ENCODE assay signal across 1 cellular context in the genomic region with DNA sequence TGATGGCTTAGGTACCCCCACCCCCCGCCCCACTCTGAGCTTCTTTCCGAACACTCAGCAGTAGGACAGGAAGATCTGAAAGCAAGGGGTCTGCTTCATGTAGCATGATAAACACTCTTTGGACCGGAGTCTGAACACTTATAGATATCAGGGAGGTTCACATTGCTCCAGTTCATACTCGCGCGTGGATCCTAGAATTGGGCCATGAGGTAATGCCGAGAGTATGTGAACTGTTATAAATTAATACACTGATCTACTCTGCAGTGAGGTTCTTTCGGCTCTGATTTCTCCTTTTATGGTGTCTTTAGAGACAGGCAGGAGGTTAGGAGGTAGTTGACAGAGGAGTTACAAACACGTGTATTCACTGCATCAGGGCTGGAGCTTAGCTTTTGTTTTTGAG.
TF ChIP-seq lines count a peak whose summit lies in the region.

No MANE protein-coding gene starts in this region.

TF ChIP-seq in IMR-90, 13 proteins besides CTCF, POLR2A, EP300 and RAD21:
- TF ChIP-seq RCOR1 (IDR thresholded peaks at IDR 0.05; ENCODE audit: insufficient replicate concordance, low read length), result no peak
- no peak for TF ChIP-seq NFE2L2 (IDR thresholded peaks at IDR 0.05; ENCODE audit: low read depth, low read length)
- no peak for TF ChIP-seq CHD1 (IDR thresholded peaks at IDR 0.05; ENCODE audit: low read depth, low read length)
- TF ChIP-seq MAZ (IDR thresholded peaks at IDR 0.05; ENCODE audit: borderline replicate concordance, low read depth, low read length), result no peak
- no peak for TF ChIP-seq MXI1 (IDR thresholded peaks at IDR 0.05; ENCODE audit: borderline replicate concordance, low read depth, low read length)
- TF ChIP-seq BHLHE40 (IDR thresholded peaks at IDR 0.05; ENCODE audit: low read depth, low read length), result no peak
- TF ChIP-seq RFX5 (IDR thresholded peaks at IDR 0.05; ENCODE audit: low read depth, low read length), result no peak
- no peak for TF ChIP-seq FOS (IDR thresholded peaks at IDR 0.05; ENCODE audit: low read depth, low read length)
- TF ChIP-seq, protein P1, sequence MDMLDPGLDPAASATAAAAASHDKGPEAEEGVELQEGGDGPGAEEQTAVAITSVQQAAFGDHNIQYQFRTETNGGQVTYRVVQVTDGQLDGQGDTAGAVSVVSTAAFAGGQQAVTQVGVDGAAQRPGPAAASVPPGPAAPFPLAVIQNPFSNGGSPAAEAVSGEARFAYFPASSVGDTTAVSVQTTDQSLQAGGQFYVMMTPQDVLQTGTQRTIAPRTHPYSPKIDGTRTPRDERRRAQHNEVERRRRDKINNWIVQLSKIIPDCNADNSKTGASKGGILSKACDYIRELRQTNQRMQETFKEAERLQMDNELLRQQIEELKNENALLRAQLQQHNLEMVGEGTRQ (IDR thresholded peaks at IDR 0.05; ENCODE audit: low read depth, low read length), result no peak
- no peak for TF ChIP-seq CEBPB (IDR thresholded peaks at IDR 0.05; ENCODE audit: low read depth, low read length)
- no peak for TF ChIP-seq MAFK (IDR thresholded peaks at IDR 0.05; ENCODE audit: low read depth, low read length)
- TF ChIP-seq ELK1 (IDR thresholded peaks at IDR 0.05; ENCODE audit: borderline replicate concordance, low read depth, low read length), result no peak
- TF ChIP-seq SMC3 (IDR thresholded peaks at IDR 0.05; ENCODE audit: low read depth, low read length), result no peak
